1 cellular context compared by ENCODE assay signal in genomic region chr9:123347289-123348060, GRCh38.
TF ChIP-seq lines count a peak whose summit lies in the region.

No MANE protein-coding gene starts in this region.

TF ChIP-seq in A549, 52 proteins besides CTCF, POLR2A, EP300 and RAD21:
- no peak for TF ChIP-seq RCOR1 (IDR thresholded peaks at IDR 0.05; ENCODE audit: low read depth, low read length)
- no peak for TF ChIP-seq HDAC2 (IDR thresholded peaks at IDR 0.05)
- no peak for TF ChIP-seq ESRRA (IDR thresholded peaks at IDR 0.05; ENCODE audit: borderline replicate concordance, low read length)
- no peak for TF ChIP-seq USF2 (IDR thresholded peaks at IDR 0.05)
- no peak for TF ChIP-seq PHF8 (IDR thresholded peaks at IDR 0.05; ENCODE audit: borderline replicate concordance, low read depth)
- TF ChIP-seq RARB (CRISPR knock-in tag; IDR thresholded peaks at IDR 0.05): no peak
- TF ChIP-seq SREBF2 (IDR thresholded peaks at IDR 0.05): no peak
- no peak for TF ChIP-seq RNF2 (IDR thresholded peaks at IDR 0.05; ENCODE audit: borderline replicate concordance, low read depth)
- TF ChIP-seq TFCP2L1 (CRISPR knock-in tag; IDR thresholded peaks at IDR 0.05): no peak
- no peak for TF ChIP-seq POLR2AphosphoS2 (conservative IDR thresholded peaks at IDR 0.05; ENCODE audit: low read length)
- TF ChIP-seq, protein P1, sequence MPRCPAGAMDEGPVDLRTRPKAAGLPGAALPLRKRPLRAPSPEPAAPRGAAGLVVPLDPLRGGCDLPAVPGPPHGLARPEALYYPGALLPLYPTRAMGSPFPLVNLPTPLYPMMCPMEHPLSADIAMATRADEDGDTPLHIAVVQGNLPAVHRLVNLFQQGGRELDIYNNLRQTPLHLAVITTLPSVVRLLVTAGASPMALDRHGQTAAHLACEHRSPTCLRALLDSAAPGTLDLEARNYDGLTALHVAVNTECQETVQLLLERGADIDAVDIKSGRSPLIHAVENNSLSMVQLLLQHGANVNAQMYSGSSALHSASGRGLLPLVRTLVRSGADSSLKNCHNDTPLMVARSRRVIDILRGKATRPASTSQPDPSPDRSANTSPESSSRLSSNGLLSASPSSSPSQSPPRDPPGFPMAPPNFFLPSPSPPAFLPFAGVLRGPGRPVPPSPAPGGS (IDR thresholded peaks at IDR 0.05): no peak
- no peak for TF ChIP-seq GATA3 (IDR thresholded peaks at IDR 0.05; ENCODE audit: borderline replicate concordance)
- TF ChIP-seq ZFP36 (IDR thresholded peaks at IDR 0.05; ENCODE audit: borderline replicate concordance, partially characterized antibody): no peak
- no peak for TF ChIP-seq CHD4 (IDR thresholded peaks at IDR 0.05; ENCODE audit: borderline replicate concordance)
- no peak for TF ChIP-seq HOXA7 (CRISPR knock-in tag; IDR thresholded peaks at IDR 0.05)
- TF ChIP-seq CHD2 (IDR thresholded peaks at IDR 0.05; ENCODE audit: low read length, partially characterized antibody): no peak
- no peak for TF ChIP-seq HES2 (IDR thresholded peaks at IDR 0.05)
- TF ChIP-seq BHLHE40 (IDR thresholded peaks at IDR 0.05; ENCODE audit: low read depth, low read length): no peak
- no peak for TF ChIP-seq HMGXB4 (CRISPR knock-in tag; IDR thresholded peaks at IDR 0.05; ENCODE audit: borderline replicate concordance)
